In the genomic region with DNA sequence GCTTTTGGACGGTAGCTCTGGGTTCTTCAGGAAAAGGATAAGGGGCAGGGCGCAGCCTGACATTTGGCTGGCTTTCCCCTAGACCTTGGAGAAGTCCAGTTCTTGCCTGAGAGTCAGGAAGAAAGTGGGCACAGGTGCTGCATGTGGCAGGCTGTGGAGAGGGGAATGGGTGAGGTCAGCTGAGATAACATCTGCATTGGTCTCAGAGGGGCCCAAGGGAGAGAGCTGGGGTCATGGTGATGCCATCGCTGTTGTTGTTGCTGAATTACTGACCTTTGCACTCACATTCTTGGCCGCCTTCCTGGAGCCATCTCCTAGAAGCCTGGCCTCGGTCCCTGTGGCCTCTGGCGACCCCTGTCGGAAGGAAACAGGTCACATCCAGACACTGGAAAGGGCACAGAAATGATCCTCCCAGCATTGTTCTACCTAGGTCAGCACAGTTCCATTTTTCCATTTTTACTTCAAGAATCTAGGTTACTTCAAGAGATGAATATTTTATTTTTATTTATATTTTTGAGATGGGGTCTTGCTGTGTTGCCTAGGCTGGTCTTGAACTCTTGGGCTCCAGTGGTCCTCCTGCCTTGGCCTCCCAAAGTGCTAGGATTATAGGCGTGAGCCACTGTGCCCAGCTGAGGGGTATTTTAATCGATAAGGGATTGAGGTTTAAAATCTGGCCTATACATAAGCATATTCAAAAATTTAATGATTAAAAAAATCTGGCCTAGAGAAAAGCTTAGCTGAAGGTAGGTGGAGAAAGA, we compare ENCODE assay signal across 1 cellular context.
TF ChIP-seq lines count a peak whose summit lies in the region.

No MANE protein-coding gene starts in this region.

TF ChIP-seq in A549, 52 proteins besides CTCF, POLR2A, EP300 and RAD21:
- TF ChIP-seq JUN (IDR thresholded peaks at IDR 0.05) (peak in 1 of 2 experiments; percentile 47; a peak in 1 of 5 replicates), MAFK (IDR thresholded peaks at IDR 0.05; ENCODE audit: partially characterized antibody) (peak; percentile 26), SMC3 (IDR thresholded peaks at IDR 0.05) (peak; percentile 74), MAX (IDR thresholded peaks at IDR 0.05) (peak; percentile 32; the same call in 1 of the 2 replicates), EHMT2 (IDR thresholded peaks at IDR 0.05; ENCODE audit: low read depth) (0 out of 2 replicates have a peak, but pooled peaks have one; percentile 38), ESRRA (IDR thresholded peaks at IDR 0.05; ENCODE audit: borderline replicate concordance, low read length) (peak; percentile 45; the same call in 1 of the 2 replicates), KDM5A (IDR thresholded peaks at IDR 0.05) (no peak), GATA3 (IDR thresholded peaks at IDR 0.05; ENCODE audit: borderline replicate concordance) (peak; percentile 80)
- TF ChIP-seq, protein P1, sequence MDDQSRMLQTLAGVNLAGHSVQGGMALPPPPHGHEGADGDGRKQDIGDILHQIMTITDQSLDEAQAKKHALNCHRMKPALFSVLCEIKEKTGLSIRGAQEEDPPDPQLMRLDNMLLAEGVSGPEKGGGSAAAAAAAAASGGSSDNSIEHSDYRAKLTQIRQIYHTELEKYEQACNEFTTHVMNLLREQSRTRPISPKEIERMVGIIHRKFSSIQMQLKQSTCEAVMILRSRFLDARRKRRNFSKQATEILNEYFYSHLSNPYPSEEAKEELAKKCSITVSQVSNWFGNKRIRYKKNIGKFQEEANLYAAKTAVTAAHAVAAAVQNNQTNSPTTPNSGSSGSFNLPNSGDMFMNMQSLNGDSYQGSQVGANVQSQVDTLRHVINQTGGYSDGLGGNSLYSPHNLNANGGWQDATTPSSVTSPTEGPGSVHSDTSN (IDR thresholded peaks at IDR 0.05) = no peak
TF ChIP-seq in A549: peak in this region for 7.
